Comparison of ENCODE assay signal across 34 cellular contexts in the genomic region with DNA sequence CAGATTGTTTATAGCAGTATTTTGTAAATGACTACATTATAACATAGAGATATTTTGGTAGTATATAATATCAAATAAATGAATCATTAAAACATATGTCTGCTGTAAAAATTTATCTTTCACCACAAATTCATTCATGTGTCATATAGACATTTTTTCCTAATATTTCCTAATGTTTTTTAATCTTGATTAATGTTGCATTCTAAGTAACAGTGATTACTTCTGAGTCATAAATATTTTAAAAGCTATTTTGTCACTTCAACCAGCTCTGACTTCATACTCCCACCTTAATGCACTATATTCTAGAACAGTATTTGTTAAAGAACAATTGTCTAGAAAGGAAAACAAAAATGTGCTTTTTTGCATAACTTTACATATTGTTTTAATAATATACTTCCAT.
A peak's percentile ranks its signal among the peaks of the same experiment; 100 is the strongest.
DNase-seq lines count a peak whose midpoint lies in the region; ATAC-seq, FAIRE-seq and TF ChIP-seq lines count a peak whose summit lies in the region.
"Had no signal": no experiment of that assay in that cellular context is flagged by ENCODE, and none has a peak within 500 bp of the region (broad histone marks: within the 10 kb centered on the region; RNA-seq: fewer than 3 reads in every experiment).

No MANE protein-coding gene starts in this region.

- no peaks in the 10 kb centered on the region for H3K9me3 ChIP-seq in SK-N-SH
- H3K9me3 ChIP-seq in A549 = no peaks in the 10 kb centered on the region
- H3K9me3 ChIP-seq in hepatocyte (ENCODE audit: low read depth) = no peaks in the 10 kb centered on the region
- no peaks in the 10 kb centered on the region for H3K9me3 ChIP-seq in esophagus muscularis mucosa
- H3K9me3 ChIP-seq: BE2C; BLaER1; BLaER1 treated with 17β-estradiol and CSF1 and Interleukin-3, amounts not matched to agents 10 nM and 100 nM; Caco-2 had no signal

- no peak for TF ChIP-seq RAD21 in SK-N-SH (IDR thresholded peaks at IDR 0.05; ENCODE audit: low read length)
- no peak for TF ChIP-seq RAD21 in A549 (conservative IDR thresholded peaks at IDR 0.05 in 1 of 2, IDR thresholded peaks at IDR 0.05 in 1 of 2)

- TF ChIP-seq EP300 in SK-N-SH (IDR thresholded peaks at IDR 0.05; ENCODE audit: borderline replicate concordance in 1 of 2, low read depth in 1 of 2, low read length in 1 of 2) = no peak
- no peak for TF ChIP-seq EP300 in A549 (IDR thresholded peaks at IDR 0.05)
- no peak for TF ChIP-seq EP300 in esophagus muscularis mucosa (IDR thresholded peaks at IDR 0.05)

- H3F3A ChIP-seq in SK-N-SH (replicated peaks; ENCODE audit: insufficient read depth) = no peaks in the 10 kb centered on the region

- no peaks in the 10 kb centered on the region for H3K36me3 ChIP-seq in SK-N-SH (replicated peaks in 1 of 2; ENCODE audit: control insufficient read depth in 1 of 2, insufficient read depth in 2 of 2, low read length in 1 of 2)
- H3K36me3 ChIP-seq in hepatocyte (replicated peaks; ENCODE audit: insufficient read depth, low read depth) = no peaks in the 10 kb centered on the region
- H3K36me3 ChIP-seq in esophagus muscularis mucosa = no peaks in the 10 kb centered on the region
- H3K36me3 ChIP-seq: BE2C; BLaER1; BLaER1 treated with 17β-estradiol and CSF1 and Interleukin-3, amounts not matched to agents 10 nM and 100 nM had no signal

- H3K27me3 ChIP-seq in SK-N-SH (ENCODE audit: insufficient read depth) (no peaks in the 10 kb centered on the region), hepatocyte (no peaks in the 10 kb centered on the region), esophagus muscularis mucosa (no peaks in the 10 kb centered on the region)
- H3K27me3 ChIP-seq: BE2C; BLaER1; BLaER1 treated with 17β-estradiol and CSF1 and Interleukin-3, amounts not matched to agents 10 nM and 100 nM had no signal

- FAIRE-seq in A549 (lab: Jason Lieb, UNC) = no peak
- FAIRE-seq: A204.1, D721Med had no signal

- ATAC-seq in SK-N-SH treated with all-trans-retinoic acid at 6 μM for 48 hours (no peak), A549 (no peak), HG03097 (IDR thresholded peaks at IDR 0.05; ENCODE audit: low FRiP score, unreplicated experiment) (no peak), HG03025 (IDR thresholded peaks at IDR 0.05; ENCODE audit: low FRiP score, unreplicated experiment) (no peak)
- ATAC-seq: CD8-positive, alpha-beta T cell had no signal

- no peak overlapping the region for H2AFZ ChIP-seq in SK-N-SH (ENCODE audit: low read depth)
- no peak overlapping the region for H2AFZ ChIP-seq in hepatocyte

- no peaks in the 10 kb centered on the region; a peak in 2 of 4 replicates for H3K4me1 ChIP-seq in SK-N-SH (ENCODE audit: control insufficient read depth in 1 of 2, insufficient read depth in 2 of 2, low read depth in 1 of 2, low read length in 1 of 2)
- no peaks in the 10 kb centered on the region for H3K4me1 ChIP-seq in A549
- H3K4me1 ChIP-seq in hepatocyte (ENCODE audit: insufficient read depth) = no peaks in the 10 kb centered on the region
- H3K4me1 ChIP-seq in esophagus muscularis mucosa = no peaks in the 10 kb centered on the region
- H3K4me1 ChIP-seq: BE2C; BLaER1; BLaER1 treated with 17β-estradiol and CSF1 and Interleukin-3, amounts not matched to agents 10 nM and 100 nM; Caco-2 had no signal

- intact Hi-C loops in esophagus muscularis mucosa (cut with DNase I) = no loop called here

- DNase-seq in SK-N-SH (no peak), A549 (ENCODE audit: low read depth in 1 of 2, low spot score in 1 of 2) (no peak), amniotic epithelial cell (ENCODE audit: low read depth) (peak; percentile 63), hepatocyte (ENCODE audit: low spot score) (no peak), esophagus muscularis mucosa (ENCODE audit: extremely low spot score) (no peak)
- DNase-seq: 8988T; ACHN; AML-193; BE2C; C1 segment of cervical spinal cord; Caco-2; Calu3; CD4-positive, alpha-beta memory T cell; CD4-positive, alpha-beta T cell; CD4-positive, CD25-positive, alpha-beta regulatory T cell; CD8-positive, alpha-beta memory T cell; CD8-positive, alpha-beta T cell; COR-L47; DMS 273 treated with DMSO at 0.1 percent for 48 hours; DMS153; DMS53; DMS79; DMS79 treated with DMSO at 0.1 percent for 48 hours; DND-41; EL had no signal

- TF ChIP-seq POLR2A in A549 (IDR thresholded peaks at IDR 0.05; ENCODE audit: low read length) = no peak
- no peak for TF ChIP-seq POLR2A in esophagus muscularis mucosa (IDR thresholded peaks at IDR 0.05; ENCODE audit: low read depth)

- H3K9ac ChIP-seq in SK-N-SH = no peak overlapping the region
- H3K9ac ChIP-seq: BLaER1; BLaER1 treated with 17β-estradiol and CSF1 and Interleukin-3, amounts not matched to agents 10 nM and 100 nM had no signal

- H3K4me3 ChIP-seq in SK-N-SH (ENCODE audit: low read depth in 2 of 2, low read length in 1 of 2) (no peak overlapping the region), A549 (no peak overlapping the region), hepatocyte (no peak overlapping the region), esophagus muscularis mucosa (no peak overlapping the region)
- H3K4me3 ChIP-seq: BLaER1; BLaER1 treated with 17β-estradiol and CSF1 and Interleukin-3, amounts not matched to agents 10 nM and 100 nM had no signal

- H3K9me2 ChIP-seq in SK-N-SH (no peaks in the 10 kb centered on the region), hepatocyte (replicated peaks; ENCODE audit: insufficient read depth) (no peaks in the 10 kb centered on the region)

- H3K4me2 ChIP-seq in SK-N-SH (no peak overlapping the region), A549 (peak overlapping the region; percentile 33; the same call in 1 of the 3 replicates), hepatocyte (peak overlapping the region; percentile 31)
- H3K4me2 ChIP-seq: BLaER1; BLaER1 treated with 17β-estradiol and CSF1 and Interleukin-3, amounts not matched to agents 10 nM and 100 nM had no signal

- H3K79me2 ChIP-seq in SK-N-SH (ENCODE audit: insufficient read depth) = no peaks in the 10 kb centered on the region
- H3K79me2 ChIP-seq in hepatocyte = no peaks in the 10 kb centered on the region

- no peaks in the 10 kb centered on the region for H4K20me1 ChIP-seq in SK-N-SH (ENCODE audit: insufficient read depth)
- H4K20me1 ChIP-seq in hepatocyte (ENCODE audit: insufficient read depth, poor library complexity, severe bottlenecking) = no peaks in the 10 kb centered on the region
- H4K20me1 ChIP-seq: BLaER1; BLaER1 treated with 17β-estradiol and CSF1 and Interleukin-3, amounts not matched to agents 10 nM and 100 nM had no signal

- POLR2A ChIA-PET in SK-N-SH (lab: Yijun Ruan, JAX) (no interaction called here), A549 (lab: Yijun Ruan, JAX) (no interaction called here)

- CTCF ChIA-PET in SK-N-SH (lab: Yijun Ruan, JAX) (no interaction called here), A549 (lab: Yijun Ruan, JAX) (no interaction called here)

- no peak for TF ChIP-seq CTCF in SK-N-SH (IDR thresholded peaks at IDR 0.05)
- no peak for TF ChIP-seq CTCF in A549 (IDR thresholded peaks at IDR 0.05)
- no peak for TF ChIP-seq CTCF in hepatocyte (IDR thresholded peaks at IDR 0.05; ENCODE audit: poor library complexity)
- no peak for TF ChIP-seq CTCF in esophagus muscularis mucosa (IDR thresholded peaks at IDR 0.05)

- no peak overlapping the region for H3K27ac ChIP-seq in SK-N-SH (ENCODE audit: low read depth in 2 of 2, low read length in 1 of 2)
- H3K27ac ChIP-seq in A549 = no peak overlapping the region
- no peak overlapping the region for H3K27ac ChIP-seq in hepatocyte
- no peak overlapping the region for H3K27ac ChIP-seq in esophagus muscularis mucosa (replicated peaks in 1 of 4)
- H3K27ac ChIP-seq: 22Rv1; BLaER1; BLaER1 treated with 17β-estradiol and CSF1 and Interleukin-3, amounts not matched to agents 10 nM and 100 nM; C4-2B had no signal

TF ChIP-seq in SK-N-SH treated with all-trans-retinoic acid at 6 μM for 48 hours, 23 proteins besides CTCF, POLR2A, EP300 and RAD21:
- TF ChIP-seq ISL1 (CRISPR knock-in tag; IDR thresholded peaks at IDR 0.05) (peak; percentile 55), PPARA (CRISPR knock-in tag; IDR thresholded peaks at IDR 0.05; ENCODE audit: borderline replicate concordance) (no peak)

TF ChIP-seq in SK-N-SH, 30 proteins besides CTCF, POLR2A, EP300 and RAD21:
- TF ChIP-seq SIN3A (IDR thresholded peaks at IDR 0.05; ENCODE audit: borderline replicate concordance, low read depth, low read length) (no peak), CHD2 (IDR thresholded peaks at IDR 0.05; ENCODE audit: low read length, partially characterized antibody) (no peak), SMC3 (IDR thresholded peaks at IDR 0.05; ENCODE audit: low read depth, low read length) (no peak)

TF ChIP-seq in A549, 52 proteins besides CTCF, POLR2A, EP300 and RAD21:
- no peak for TF ChIP-seq HEYL (CRISPR knock-in tag; IDR thresholded peaks at IDR 0.05)
- no peak for TF ChIP-seq MAFK (IDR thresholded peaks at IDR 0.05; ENCODE audit: partially characterized antibody)
- TF ChIP-seq ZFP36 (IDR thresholded peaks at IDR 0.05; ENCODE audit: borderline replicate concordance, partially characterized antibody) = no peak
- TF ChIP-seq, protein P1, sequence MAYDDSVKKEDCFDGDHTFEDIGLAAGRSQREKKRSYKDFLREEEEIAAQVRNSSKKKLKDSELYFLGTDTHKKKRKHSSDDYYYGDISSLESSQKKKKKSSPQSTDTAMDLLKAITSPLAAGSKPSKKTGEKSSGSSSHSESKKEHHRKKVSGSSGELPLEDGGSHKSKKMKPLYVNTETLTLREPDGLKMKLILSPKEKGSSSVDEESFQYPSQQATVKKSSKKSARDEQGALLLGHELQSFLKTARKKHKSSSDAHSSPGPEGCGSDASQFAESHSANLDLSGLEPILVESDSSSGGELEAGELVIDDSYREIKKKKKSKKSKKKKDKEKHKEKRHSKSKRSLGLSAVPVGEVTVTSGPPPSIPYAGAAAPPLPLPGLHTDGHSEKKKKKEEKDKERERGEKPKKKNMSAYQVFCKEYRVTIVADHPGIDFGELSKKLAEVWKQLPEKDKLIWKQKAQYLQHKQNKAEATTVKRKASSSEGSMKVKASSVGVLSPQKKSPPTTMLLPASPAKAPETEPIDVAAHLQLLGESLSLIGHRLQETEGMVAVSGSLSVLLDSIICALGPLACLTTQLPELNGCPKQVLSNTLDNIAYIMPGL (CRISPR knock-in tag; IDR thresholded peaks at IDR 0.05; ENCODE audit: borderline replicate concordance) = no peak
